In the genomic region with DNA sequence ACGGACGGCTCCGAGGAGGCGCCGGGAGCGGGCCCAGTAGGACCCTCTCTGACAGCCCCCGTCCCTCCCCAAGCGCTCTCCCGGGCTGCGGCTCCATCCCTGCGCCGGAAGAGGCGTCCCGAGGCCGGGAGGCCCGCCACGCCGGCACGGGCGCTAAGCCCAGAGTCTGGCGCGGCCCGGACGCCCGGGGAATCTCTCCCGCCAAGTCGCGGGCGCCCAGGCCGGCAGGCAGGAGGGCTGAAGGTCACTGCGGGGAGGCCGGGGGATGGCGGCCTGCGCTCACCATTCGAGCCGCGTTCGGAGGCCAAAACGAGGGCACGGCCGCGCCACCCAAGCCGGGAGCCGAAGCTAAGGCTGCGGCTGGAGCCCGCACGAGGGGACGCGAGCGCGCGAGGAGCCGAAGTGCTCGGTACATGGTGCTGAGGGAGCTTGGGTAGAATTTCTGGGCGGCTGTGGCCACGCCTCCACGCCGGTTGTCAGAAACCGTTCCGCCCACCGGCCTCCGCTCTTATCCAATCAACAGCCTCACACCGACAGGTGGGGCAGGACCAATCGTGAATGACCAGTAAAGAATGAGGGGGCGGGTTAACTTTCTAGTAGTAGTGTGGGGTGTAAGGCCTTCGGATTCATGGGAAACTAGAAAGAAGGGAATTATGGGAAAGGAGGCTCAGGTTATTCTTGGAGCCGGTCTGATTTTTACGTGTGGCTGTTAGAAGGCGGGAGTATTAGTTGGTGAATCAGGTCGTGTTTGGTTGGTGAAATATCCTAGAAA, we compare ENCODE assay signal across 8 cellular contexts. TPM values are rescaled to one million over a fixed set of nuclear protein-coding genes. Genes with fewer than 3 reads are reported as not detected.
DNase-seq lines count a peak whose midpoint lies in the region; ATAC-seq and TF ChIP-seq lines count a peak whose summit lies in the region.

A gene (minus strand): TSS at position 448 of the 772 bp plus-strand sequence. CDS start 33 bp downstream, at position 415.

- peak within 1 kb of the TSS; percentile 84 for H3K4me3 Mint-ChIP-seq in activated T-cell treated with anti-CD3 and anti-CD28 coated beads, Interleukin-2, amount 50 U/mL, for 4 hours

- DNase-seq in DMS53 (lab: John Stamatoyannopoulos, UW) (peak; percentile 99), KG1 (lab: John Stamatoyannopoulos, UW) (peak; percentile 96), Panc1 (ENCODE audit: low read depth, low spot score) (peak; percentile 94)
- DNase-seq in activated T-cell treated with anti-CD3 and anti-CD28 coated beads, Interleukin-2, amount 50 U/mL, for 4 hours = peak; percentile 90
- peak; percentile 88 for DNase-seq in stimulated activated CD8-positive, alpha-beta memory T cell treated with anti-CD3 and anti-CD28 coated beads, Interleukin-7, amount 100 ng/mL, for 24 hours (ENCODE audit: low read depth)

- CTCF ChIA-PET in Panc1 (lab: Charles Lee) = interaction anchor here (0.6 to 0.9 kb wide), 2 partner anchors 86 to 347 kb away, joined by 3 read pairs; no protein-coding TSS in a partner anchor

- intact Hi-C loops in Panc1 (cut with micrococcal nuclease; ENCODE audit: unreplicated experiment) = no loop called here

- in situ Hi-C loops in Panc1 (cut with HindIII; ENCODE audit: low pct_unique_long_range_greater_than_20kb, low sequenced_read_pairs) = loop anchor here (10.0 kb wide), 1 partner anchor 95 kb away; no protein-coding TSS in a partner anchor

- H3K4me3 ChIP-seq in Panc1 (ENCODE audit: low read depth in 2 of 2, low read length in 2 of 2) = peak within 1 kb of the TSS; percentile 71 to 90
- H3K4me3 ChIP-seq in muscle layer of colon (ENCODE audit: low read depth in 1 of 2, low read length in 2 of 2) = peak within 1 kb of the TSS; percentile 61 to 74

- H3K4me1 Mint-ChIP-seq in activated T-cell treated with anti-CD3 and anti-CD28 coated beads, Interleukin-2, amount 50 U/mL, for 4 hours (ENCODE audit: low read depth) = peaks cover 24% of the 10 kb centered on the region

- TF ChIP-seq CTCF in Panc1 (IDR thresholded peaks at IDR 0.05) = no peak

- H3K27ac ChIP-seq in Panc1 (ENCODE audit: low read length) (peak within 1 kb of the TSS; percentile 84), muscle layer of colon (ENCODE audit: low read depth, low read length) (peak within 1 kb of the TSS; percentile 66)

- peaks cover 14% of the 10 kb centered on the region for H3K36me3 Mint-ChIP-seq in activated T-cell treated with anti-CD3 and anti-CD28 coated beads, Interleukin-2, amount 50 U/mL, for 4 hours (ENCODE audit: insufficient read depth)

- peaks cover 19% of the 10 kb centered on the region for H3K27me3 Mint-ChIP-seq in activated T-cell treated with anti-CD3 and anti-CD28 coated beads, Interleukin-2, amount 50 U/mL, for 4 hours (ENCODE audit: low read depth)

- H3K9me3 ChIP-seq in Panc1 (ENCODE audit: control insufficient read depth, insufficient read depth, low read depth, low read length) (no peaks in the 10 kb centered on the region), muscle layer of colon (ENCODE audit: low read length) (no peaks in the 10 kb centered on the region)

- H3K9ac ChIP-seq in muscle layer of colon (ENCODE audit: low read length) = peak within 1 kb of the TSS; percentile 60

- no peaks in the 10 kb centered on the region for H3K9me3 Mint-ChIP-seq in activated T-cell treated with anti-CD3 and anti-CD28 coated beads, Interleukin-2, amount 50 U/mL, for 4 hours

- peaks cover 12% of the 10 kb centered on the region for H3K4me1 ChIP-seq in Panc1 (ENCODE audit: control insufficient read depth, insufficient read depth, low read length)
- H3K4me1 ChIP-seq in muscle layer of colon (ENCODE audit: insufficient read depth, low read length) = peaks cover 8% of the 10 kb centered on the region

- H3K27me3 ChIP-seq in Panc1 (ENCODE audit: control insufficient read depth, insufficient read depth, low read length) (no peaks in the 10 kb centered on the region), muscle layer of colon (ENCODE audit: control insufficient read depth in 1 of 2, insufficient read depth in 2 of 2, low read length in 2 of 2) (no peaks in the 10 kb centered on the region)

- H3K36me3 ChIP-seq in Panc1 (ENCODE audit: control insufficient read depth, insufficient read depth, low read length) (peaks cover 3% of the 10 kb centered on the region), muscle layer of colon (ENCODE audit: insufficient read depth, low read length) (no peaks in the 10 kb centered on the region)

- peak; percentile 97 for ATAC-seq in GM21723 (IDR thresholded peaks at IDR 0.05; ENCODE audit: unreplicated experiment)
- peak; percentile 99 for ATAC-seq in Panc1
- peak; percentile 97 to 98 for ATAC-seq in activated T-cell treated with anti-CD3 and anti-CD28 coated beads, Interleukin-2, amount 50 U/mL, for 4 hours
- peak; percentile 100 for ATAC-seq in esophagus mucosa

- no TSS peak for BruUV-seq in Panc1 (replicated peaks; lab: Mats Ljungman, UMichigan)

- POLR2A ChIA-PET in Panc1 (lab: Charles Lee) = interaction anchor here (0.6 kb wide), 1 partner anchor 31 kb away, joined by 3 read pairs; no protein-coding TSS in a partner anchor

RNA-seq across cellular contexts. Expression of the gene that starts here (rescaled TPM):
- total RNA-seq in Panc1 (2021; ENCODE audit: unreplicated experiment) (87.1 TPM), esophagus mucosa (54.8 TPM)
- 81.4 TPM for polyA plus RNA-seq in Panc1 (2012; ENCODE audit: insufficient read length)
- total RNA-seq in activated T-cell treated with anti-CD3 and anti-CD28 coated beads, Interleukin-2, amount 50 U/mL, for 4 hours = 10 to 100 TPM; 76.7 to 85.7 (median 78.3) TPM

Comparison
In these comparisons a context has a peak if more than half of its experiments do, and no peak if none do; other contexts are left out.
1. Peak in every context shown above with its lines: DNase-seq, ATAC-seq, H3K4me3 ChIP-seq and H3K27ac ChIP-seq.